Comparison of ENCODE assay signal across 9 cellular contexts in the genomic region with DNA sequence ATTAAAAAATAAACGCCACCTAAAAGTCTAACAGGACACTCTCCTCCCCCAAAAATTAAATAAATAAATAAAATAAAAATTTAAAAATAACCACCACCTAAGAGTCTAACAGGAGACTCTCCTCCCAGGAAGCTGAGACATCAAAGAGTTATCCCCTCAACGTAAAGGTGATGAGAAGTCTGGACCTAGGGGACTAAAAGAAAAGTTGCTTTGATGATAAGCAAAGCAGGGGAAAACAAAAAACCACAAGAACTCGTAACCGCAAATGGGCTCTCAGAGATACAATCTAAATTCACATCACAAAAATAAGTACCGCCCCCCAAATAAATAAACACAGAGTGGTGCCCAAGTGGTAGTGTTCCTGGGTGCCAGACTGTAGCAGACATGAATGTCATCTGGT.
"Had no signal": no experiment of that assay in that cellular context is flagged by ENCODE, and none has a peak within 500 bp of the region (broad histone marks: within the 10 kb centered on the region; RNA-seq: fewer than 3 reads in every experiment).

No MANE protein-coding gene starts in this region.

- ATAC-seq: HCT116, HepG2, K562 had no signal

- H3K9me3 ChIP-seq: HAP-1 had no signal

- DNase-seq: GM23248, GOT3, H7, HFFc6 had no signal

- H2AFZ ChIP-seq: GM23248 had no signal

- H3K4me3 ChIP-seq: GM23248, HAP-1, K562 had no signal

- H3K27ac ChIP-seq: GM23248, HL-60 had no signal

- H3K36me3 ChIP-seq: HAP-1 had no signal

- H3K9ac ChIP-seq: GM23248 had no signal
